Comparison of ENCODE assay signal across 10 cellular contexts in genomic region chr1:87968259-87968955, GRCh38.
A peak's percentile ranks its signal among the peaks of the same experiment; 100 is the strongest.
DNase-seq lines count a peak whose midpoint lies in the region; ATAC-seq and TF ChIP-seq lines count a peak whose summit lies in the region.
"Had no signal": no experiment of that assay in that cellular context is flagged by ENCODE, and none has a peak within 500 bp of the region (broad histone marks: within the 10 kb centered on the region; RNA-seq: fewer than 3 reads in every experiment).

No MANE protein-coding gene starts in this region.

- H3K4me3 ChIP-seq in HUES48 (ENCODE audit: low read depth, low read length) (no peak overlapping the region), fibroblast of lung (replicated peaks in 1 of 4; ENCODE audit: control extremely low read depth in 1 of 4, insufficient read depth in 1 of 4, low read depth in 3 of 4, low read length in 4 of 4) (no peak overlapping the region), thyroid gland (replicated peaks in 1 of 3) (no peak overlapping the region)
- H3K4me3 ChIP-seq: prostate gland had no signal

- H3K4me1 ChIP-seq in HUES48 (ENCODE audit: control insufficient read depth, insufficient read depth, low read length) = peaks cover 24% of the 10 kb centered on the region
- H3K4me1 ChIP-seq in fibroblast of lung (ENCODE audit: control insufficient read depth, extremely low read depth, insufficient read depth, low read length) = peaks cover 3% of the 10 kb centered on the region
- H3K4me1 ChIP-seq in thyroid gland = peaks cover 14 to 15% of the 10 kb centered on the region in 2 donors
- H3K4me1 ChIP-seq: prostate gland had no signal

- H3K27me3 ChIP-seq in HUES48 (ENCODE audit: control insufficient read depth, insufficient read depth, low read length) (no peaks in the 10 kb centered on the region), fibroblast of lung (ENCODE audit: control insufficient read depth, insufficient read depth, low read length) (no peaks in the 10 kb centered on the region), thyroid gland (no peaks in the 10 kb centered on the region)

- H4K20me1 ChIP-seq in fibroblast of lung (ENCODE audit: control insufficient read depth, extremely low read depth, insufficient read depth, low read length) = no peaks in the 10 kb centered on the region

- 16 to 41% methylated on average over 2 to 3 of the region's 3 CpGs for WGBS in thyroid gland, 2 donors

- H3K9ac ChIP-seq in HUES48 (ENCODE audit: low read depth, low read length) (0 out of 2 replicates have a peak overlapping the region, but pooled peaks have one; percentile 23), fibroblast of lung (ENCODE audit: insufficient read depth, low read length) (no peak overlapping the region)

- intact Hi-C loops in thyroid gland (cut with DNase I) = no loop called here

- DNase-seq in fibroblast of lung (ENCODE audit: low read depth in 2 of 2) (peak; percentile 66 to 92), myocyte (ENCODE audit: low read depth) (peak; percentile 22), thyroid gland (peak; percentile 83 to 85), cerebellar cortex (ENCODE audit: low spot score) (no peak), cerebellum (ENCODE audit: low spot score) (no peak)
- DNase-seq: NCI-H1694 had no signal

- TF ChIP-seq CTCF in fibroblast of lung (conservative IDR thresholded peaks at IDR 0.05 in 1 of 2, IDR thresholded peaks at IDR 0.05 in 1 of 2; ENCODE audit: low read depth in 1 of 2, low read length in 2 of 2) (no peak), thyroid gland (IDR thresholded peaks at IDR 0.05) (no peak)

- peak overlapping the region; percentile 47 for H3K27ac ChIP-seq in HUES48 (ENCODE audit: low read depth, low read length)
- no peak overlapping the region for H3K27ac ChIP-seq in fibroblast of lung (ENCODE audit: insufficient read depth, low read length)
- H3K27ac ChIP-seq in thyroid gland = peak overlapping the region; percentile 64 to 86 (median 75)
- H3K27ac ChIP-seq: prostate gland had no signal

- peak overlapping the region; percentile 26 for H3K4me2 ChIP-seq in fibroblast of lung (ENCODE audit: extremely low read depth, insufficient read depth, low read length)

- H3K36me3 ChIP-seq in HUES48 (ENCODE audit: control insufficient read depth, insufficient read depth, low read length) (no peaks in the 10 kb centered on the region), fibroblast of lung (ENCODE audit: control insufficient read depth, insufficient read depth, low read length) (no peaks in the 10 kb centered on the region), thyroid gland (no peaks in the 10 kb centered on the region)
- H3K36me3 ChIP-seq: prostate gland had no signal

- H3K79me2 ChIP-seq in fibroblast of lung (ENCODE audit: control insufficient read depth, insufficient read depth, low read length) = no peaks in the 10 kb centered on the region

- H2AFZ ChIP-seq in fibroblast of lung (ENCODE audit: low read length) = peak overlapping the region; percentile 24

- H3K9me3 ChIP-seq in HUES48 (ENCODE audit: control insufficient read depth, insufficient read depth, low read length) (no peaks in the 10 kb centered on the region), fibroblast of lung (ENCODE audit: control insufficient read depth, insufficient read depth, low read depth, low read length) (no peaks in the 10 kb centered on the region), thyroid gland (no peaks in the 10 kb centered on the region)
- H3K9me3 ChIP-seq: prostate gland had no signal

- ATAC-seq in GM18502 (IDR thresholded peaks at IDR 0.05; ENCODE audit: poor library complexity, unreplicated experiment) (no peak), GM21423 (IDR thresholded peaks at IDR 0.05; ENCODE audit: unreplicated experiment) (no peak)

- TF ChIP-seq POLR2A in thyroid gland (IDR thresholded peaks at IDR 0.05) = no peak

Comparison
In these comparisons a context has a peak if more than half of its experiments do, and no peak if none do; other contexts are left out.
1. DNase-seq: peak in fibroblast of lung (2 of 2), myocyte (single experiment) and thyroid gland (2 of 2); none in cerebellar cortex (single experiment) and cerebellum (single experiment).